Comparison of ENCODE assay signal across 15 cellular contexts in genomic region chr7:101231644-101232043, GRCh38. TPM values are rescaled to one million over a fixed set of nuclear protein-coding genes. Genes with fewer than 3 reads are reported as not detected.
A peak's percentile ranks its signal among the peaks of the same experiment; 100 is the strongest.
DNase-seq lines count a peak whose midpoint lies in the region; ATAC-seq, FAIRE-seq and TF ChIP-seq lines count a peak whose summit lies in the region.
"Had no signal": no experiment of that assay in that cellular context is flagged by ENCODE, and none has a peak within 500 bp of the region (broad histone marks: within the 10 kb centered on the region; RNA-seq: fewer than 3 reads in every experiment).

No MANE protein-coding gene starts in this region.

- no peak for FAIRE-seq in kidney (lab: Jason Lieb, UNC)

- H3K4me3 Mint-ChIP-seq in HFFc6, result peak overlapping the region; percentile 32; the same call in 1 of the 2 replicates
- H3K4me3 Mint-ChIP-seq: CD8-positive, alpha-beta T cell had no signal

- H3K9ac ChIP-seq in kidney (ENCODE audit: low read length in 2 of 2), result peak overlapping the region in 1 of 2 donors; percentile 59

- peak; percentile 10 for DNase-seq in HFFc6
- DNase-seq in body of pancreas, result peak in 3 of 4 donors; percentile 28 to 45 (median 40)
- no peak for DNase-seq in kidney
- no peak for DNase-seq in spleen
- no peak for DNase-seq in DMS 273 (lab: John Stamatoyannopoulos, UW; ENCODE audit: unreplicated experiment)
- no peak for DNase-seq in gastrocnemius medialis
- DNase-seq in NCI-H1694 treated with DMSO at 0.1 percent for 48 hours (lab: John Stamatoyannopoulos, UW), result no peak
- DNase-seq: activated CD4-positive, alpha-beta T cell treated with anti-CD3 and anti-CD28 coated beads, Interleukin-2, amount 50 U/mL, for 48 hours; CD8-positive, alpha-beta T cell; hippocampal formation; stimulated activated naive CD4-positive, alpha-beta T cell treated with Interleukin-2 at 50 U/mL for 16 hours had no signal

- H3K36me3 ChIP-seq in body of pancreas (replicated peaks in 1 of 2; ENCODE audit: insufficient read depth in 1 of 2, low read depth in 2 of 2) (peaks cover 0 to 4% of the 10 kb centered on the region in 2 donors), kidney (ENCODE audit: control insufficient read depth in 1 of 2, insufficient read depth in 2 of 2, low read length in 2 of 2) (peaks cover 0 to 3% of the 10 kb centered on the region in 2 donors), spleen (peaks cover 0 to 85% (median 13%) of the 10 kb centered on the region in 6 donors), gastrocnemius medialis (peaks cover 0 to 13% of the 10 kb centered on the region in 2 donors)

- WGBS in body of pancreas, 2 donors, result 0 to 23% methylated on average over 1 to 7 of the region's 7 CpGs
- 70 to 91% (median 83%) methylated on average over 6 to 7 of the region's 7 CpGs for WGBS in spleen, 5 donors

- intact Hi-C loops in body of pancreas (cut with DNase I) (no loop called here), kidney (cut with DNase I) (no loop called here), spleen (cut with DNase I; ENCODE audit: low total_unique reads) (no loop called here), gastrocnemius medialis (cut with DNase I; ENCODE audit: low total_unique reads) (no loop called here)

- H3K4me1 ChIP-seq in body of pancreas (peaks cover 26% of the 10 kb centered on the region), kidney (ENCODE audit: control insufficient read depth in 1 of 2, insufficient read depth in 1 of 2, low read depth in 1 of 2, low read length in 2 of 2) (peaks cover 6 to 9% of the 10 kb centered on the region in 2 donors), spleen (peaks cover 0 to 48% (median 23%) of the 10 kb centered on the region in 6 donors), gastrocnemius medialis (peaks cover 0 to 5% of the 10 kb centered on the region in 2 donors)

- H3K27me3 ChIP-seq in body of pancreas (no peaks in the 10 kb centered on the region), spleen (replicated peaks in 1 of 7) (no peaks in the 10 kb centered on the region), gastrocnemius medialis (no peaks in the 10 kb centered on the region)

- H3K4me1 Mint-ChIP-seq in HFFc6 (ENCODE audit: low read depth), result peaks cover 8% of the 10 kb centered on the region

- 0 out of 2 replicates have a peak, but pooled peaks cover 3% of the 10 kb centered on the region for H3K36me3 Mint-ChIP-seq in HFFc6 (ENCODE audit: low read depth)

- ATAC-seq in body of pancreas, result peak; percentile 19
- no peak for ATAC-seq in GM19328 (IDR thresholded peaks at IDR 0.05; ENCODE audit: unreplicated experiment)
- ATAC-seq in gastrocnemius medialis, result no peak
- ATAC-seq: CD8-positive, alpha-beta T cell had no signal

- H3K27ac ChIP-seq in body of pancreas (peak overlapping the region; percentile 53 to 90 (median 63)), kidney (ENCODE audit: low read depth in 2 of 2, low read length in 2 of 2) (peak overlapping the region; percentile 63 to 69), spleen (peak overlapping the region in 5 of 8 donors; percentile 23 to 60 (median 49)), gastrocnemius medialis (peak overlapping the region in 2 of 4 donors; percentile 23 to 41)

- H3K4me3 ChIP-seq in body of pancreas (no peak overlapping the region), kidney (ENCODE audit: low read length in 2 of 2) (peak overlapping the region in 1 of 2 donors; percentile 43), spleen (peak overlapping the region in 2 of 8 donors; percentile 31 to 45), gastrocnemius medialis (peak overlapping the region in 1 of 4 donors; percentile 21)

- in situ Hi-C loops in gastrocnemius medialis (cut with MboI; ENCODE audit: low sequenced_read_pairs in 4 of 4), result no loop called here

- TF ChIP-seq POLR2A in body of pancreas (IDR thresholded peaks at IDR 0.05), result no peak
- TF ChIP-seq POLR2A in spleen (IDR thresholded peaks at IDR 0.05), result no peak
- no peak for TF ChIP-seq POLR2A in gastrocnemius medialis (IDR thresholded peaks at IDR 0.05)

- H3K27ac Mint-ChIP-seq in HFFc6, result peak overlapping the region; percentile 65
- H3K27ac Mint-ChIP-seq: CD8-positive, alpha-beta T cell had no signal

- H3K9me3 Mint-ChIP-seq in HFFc6, result no peaks in the 10 kb centered on the region
- H3K9me3 Mint-ChIP-seq: CD8-positive, alpha-beta T cell had no signal

- H3K27me3 Mint-ChIP-seq in HFFc6 (ENCODE audit: insufficient read depth), result no peaks in the 10 kb centered on the region; the same call in none of the 2 replicates

- TF ChIP-seq CTCF in HFFc6 (IDR thresholded peaks at IDR 0.05) (no peak), body of pancreas (IDR thresholded peaks at IDR 0.05) (no peak), kidney (IDR thresholded peaks at IDR 0.05; ENCODE audit: borderline replicate concordance, extremely low read depth, insufficient read depth) (no peak), spleen (IDR thresholded peaks at IDR 0.05 in 8 of 11, conservative IDR thresholded peaks at IDR 0.05 in 3 of 11) (no peak), gastrocnemius medialis (IDR thresholded peaks at IDR 0.05 in 4 of 5, conservative IDR thresholded peaks at IDR 0.05 in 1 of 5) (no peak)

- H3K9me3 ChIP-seq in body of pancreas, result no peaks in the 10 kb centered on the region
- H3K9me3 ChIP-seq in kidney (ENCODE audit: control insufficient read depth in 1 of 2, low read length in 2 of 2), result no peaks in the 10 kb centered on the region
- no peaks in the 10 kb centered on the region for H3K9me3 ChIP-seq in spleen
- H3K9me3 ChIP-seq in gastrocnemius medialis, result no peaks in the 10 kb centered on the region

RNA-seq across cellular contexts. Expression of gene CLDN15, which starts 6.0 kb away (rescaled TPM):
- 1 to 10 TPM; 2.0 to 3.5 (median 2.9) TPM for total RNA-seq in HFFc6 (2021; fragmentation: NEBNext Ultra II Directional; extraction: Animal tissue kit (Norgen Biotek cat#: 25700))
- total RNA-seq in body of pancreas (10 to 100 TPM in 1 of 2 donors, 1 to 10 TPM in 1; 7.3 to 22.1 TPM), kidney (11.9 TPM), spleen (10 to 100 TPM; 16.7 to 49.2 (median 24.2) TPM), gastrocnemius medialis (1 to 10 TPM in 3 of 4 donors, under 1 TPM in 1; 0.87 to 3.2 (median 1.4) TPM)
- polyA plus RNA-seq in kidney (ENCODE audit: insufficient read depth, low read depth, low replicate concordance) (13.3 TPM), spleen (10 to 100 TPM; 11.1 to 26.4 (median 14.5) TPM)

RNA-seq across cellular contexts. Expression of gene FIS1, which starts 13.2 kb away (rescaled TPM):
- 100 to 1,000 TPM; 160 to 220 (median 192) TPM for total RNA-seq in HFFc6 (2021; fragmentation: NEBNext Ultra II Directional; extraction: Animal tissue kit (Norgen Biotek cat#: 25700))
- total RNA-seq in body of pancreas, result 100 to 1,000 TPM in 1 of 2 donors, 10 to 100 TPM in 1; 88.2 to 148 TPM
- 180 TPM for total RNA-seq in kidney
- polyA plus RNA-seq in kidney (ENCODE audit: insufficient read depth, low read depth, low replicate concordance), result 472 TPM
- total RNA-seq in spleen, result 100 to 1,000 TPM; 130 to 234 (median 179) TPM
- polyA plus RNA-seq in spleen, result 100 to 1,000 TPM; 131 to 250 (median 179) TPM
- total RNA-seq in gastrocnemius medialis, result 100 to 1,000 TPM; 319 to 467 (median 364) TPM

RNA-seq across cellular contexts. Expression of gene ZNHIT1, which starts 13.7 kb away (rescaled TPM):
- 100 to 1,000 TPM in 2 of 6 experiments, 10 to 100 TPM in 4; 88.9 to 113 (median 94.0) TPM for total RNA-seq in HFFc6 (2021; fragmentation: NEBNext Ultra II Directional; extraction: Animal tissue kit (Norgen Biotek cat#: 25700))
- total RNA-seq in body of pancreas, result 10 to 100 TPM; 51.4 to 74.8 TPM
- total RNA-seq in kidney, result 74.9 TPM
- 208 TPM for polyA plus RNA-seq in kidney (ENCODE audit: insufficient read depth, low read depth, low replicate concordance)
- total RNA-seq in spleen, result 10 to 100 TPM; 47.3 to 69.3 (median 60.4) TPM
- 100 to 1,000 TPM in 2 of 3 donors, 10 to 100 TPM in 1; 86.3 to 127 (median 103) TPM for polyA plus RNA-seq in spleen
- total RNA-seq in gastrocnemius medialis, result 10 to 100 TPM; 66.7 to 83.9 (median 71.9) TPM

RNA-seq across cellular contexts. Expression of gene PLOD3, which starts 14.3 kb away (rescaled TPM):
- 100 to 1,000 TPM; 128 to 179 (median 140) TPM for total RNA-seq in HFFc6 (2021; fragmentation: NEBNext Ultra II Directional; extraction: Animal tissue kit (Norgen Biotek cat#: 25700))
- total RNA-seq in body of pancreas (10 to 100 TPM; 23.9 to 56.0 TPM), kidney (78.8 TPM), spleen (10 to 100 TPM; 36.4 to 72.5 (median 59.5) TPM), gastrocnemius medialis (10 to 100 TPM in 3 of 4 donors, 1 to 10 TPM in 1; 8.2 to 24.2 (median 15.5) TPM)
- polyA plus RNA-seq in kidney (ENCODE audit: insufficient read depth, low read depth, low replicate concordance) (53.5 TPM), spleen (10 to 100 TPM; 20.4 to 42.4 (median 25.4) TPM)

RNA-seq across cellular contexts. Expression of gene MOGAT3, which starts 30.8 kb away (rescaled TPM):
- total RNA-seq in HFFc6 (2021; fragmentation: NEBNext Ultra II Directional; extraction: Animal tissue kit (Norgen Biotek cat#: 25700)), result not detected
- total RNA-seq in body of pancreas, result not detected
- total RNA-seq in kidney, result 0.25 TPM
- polyA plus RNA-seq in kidney (ENCODE audit: insufficient read depth, low read depth, low replicate concordance), result 0.37 TPM
- not detected for total RNA-seq in spleen
- polyA plus RNA-seq in spleen, result not detected
- not detected for total RNA-seq in gastrocnemius medialis
- total RNA-seq: CD8-positive, alpha-beta T cell; OCI-LY7; renal cortical epithelial cell; T-helper 1 cell treated with Interleukin-12 subunit alpha and Interleukin-12 subunit beta and Interleukin-4 antibody, amounts not matched to agents 30 ng/mL and 1 ng/mL, for 36 hours had no signal

Comparison
In these comparisons a context has a peak if more than half of its experiments do, and no peak if none do; other contexts are left out.
1. DNase-seq: peak in HFFc6 (single experiment) and body of pancreas (3 of 4); none in kidney (single experiment), spleen (single experiment), DMS 273 (single experiment), gastrocnemius medialis (0 of 2) and NCI-H1694 treated with DMSO at 0.1 percent for 48 hours (single experiment).